Comparison of ENCODE assay signal across 23 cellular contexts in the genomic region with DNA sequence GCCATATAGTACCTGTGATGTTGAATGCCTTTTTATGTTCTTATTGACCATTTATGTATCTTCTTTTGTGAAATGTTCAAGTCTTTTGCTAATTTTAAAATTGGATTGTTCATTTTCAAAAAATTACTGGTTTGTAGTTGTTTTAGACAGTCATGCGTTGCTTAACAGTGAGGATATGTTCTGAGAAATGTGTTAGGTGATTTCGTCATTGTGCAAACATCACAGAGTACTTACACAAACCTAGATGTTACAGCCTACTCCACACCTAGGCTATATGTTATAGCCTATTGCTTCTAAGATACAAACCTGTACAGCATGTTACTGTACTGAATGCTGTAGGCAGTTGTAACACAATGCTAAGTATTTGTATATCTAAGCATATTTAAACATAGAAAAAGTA. TPM values are rescaled to one million over a fixed set of nuclear protein-coding genes. Genes with fewer than 3 reads are reported as not detected.
DNase-seq lines count a peak whose midpoint lies in the region; ATAC-seq, FAIRE-seq and TF ChIP-seq lines count a peak whose summit lies in the region.
"Had no signal": no experiment of that assay in that cellular context is flagged by ENCODE, and none has a peak within 500 bp of the region (broad histone marks: within the 10 kb centered on the region; RNA-seq: fewer than 3 reads in every experiment).

No MANE protein-coding gene starts in this region.

- no peak overlapping the region for H2AFZ ChIP-seq in HepG2 (ENCODE audit: low read length)

- no peaks in the 10 kb centered on the region for H3K9me3 ChIP-seq in CD4-positive, alpha-beta T cell (ENCODE audit: control insufficient read depth, low read length)
- H3K9me3 ChIP-seq in HepG2 (ENCODE audit: low read length) = peaks cover 5% of the 10 kb centered on the region; the same call in 1 of the 2 replicates

- FAIRE-seq in HepG2 (lab: Jason Lieb, UNC) = peak; percentile 58
- FAIRE-seq: astrocyte had no signal

- WGBS in HepG2 (ENCODE audit: low lambda C conversion rate) = 8% methylated on average over 2 of the region's 2 CpGs

- peak in 1 of 2 experiments; percentile 55; a peak in 1 of 4 replicates for TF ChIP-seq EP300 in HepG2 (IDR thresholded peaks at IDR 0.05; ENCODE audit: low read depth in 2 of 2, low read length in 2 of 2)
- TF ChIP-seq EP300 in HepG2 (CRISPR knock-in tag; IDR thresholded peaks at IDR 0.05; ENCODE audit: borderline replicate concordance) = no peak

- no TSS peak for BruUV-seq in HepG2 (replicated peaks; lab: Mats Ljungman, UMichigan)

- CTCF ChIA-PET in CD4-positive, alpha-beta T cell (lab: Charles Lee) = no interaction called here
- CTCF ChIA-PET in HepG2 (lab: Yijun Ruan, JAX; ENCODE audit: low intra/inter-chr PET ratio, low total read pairs) = no interaction called here

- no peaks in the 10 kb centered on the region for H4K20me1 ChIP-seq in HepG2 (ENCODE audit: insufficient read depth, low read length)

- peak overlapping the region; percentile 24 for H3K27ac Mint-ChIP-seq in CD4-positive, alpha-beta T cell
- H3K27ac Mint-ChIP-seq: naive B cell; stimulated activated effector memory CD8-positive, alpha-beta T cell treated with anti-CD3 and anti-CD28 coated beads, Interleukin-12 subunit alpha, Interleukin-12 subunit beta, amount 100 ng/mL, for 72 hours; T-helper 1 cell treated with Interleukin-12 subunit alpha and Interleukin-12 subunit beta and Interleukin-4 antibody, amounts not matched to agents 30 μg/mL and 1 μg/mL, for 36 hours had no signal

- no peak overlapping the region for H3K4me3 Mint-ChIP-seq in CD4-positive, alpha-beta T cell
- H3K4me3 Mint-ChIP-seq: activated naive CD4-positive, alpha-beta T cell treated with anti-CD3 and anti-CD28 coated beads, Interleukin-2, amount 10 ng/mL, durations not matched to agents 7 days and 5 days; naive B cell; stimulated activated effector memory CD8-positive, alpha-beta T cell treated with anti-CD3 and anti-CD28 coated beads, Interleukin-12 subunit alpha, Interleukin-12 subunit beta, amount 100 ng/mL, for 72 hours; T-helper 1 cell treated with Interleukin-12 subunit alpha and Interleukin-12 subunit beta and Interleukin-4 antibody, amounts not matched to agents 30 μg/mL and 1 μg/mL, for 36 hours had no signal

- no peaks in the 10 kb centered on the region for H3K27me3 ChIP-seq in CD4-positive, alpha-beta T cell (ENCODE audit: control insufficient read depth, insufficient read depth, low read length)
- no peaks in the 10 kb centered on the region for H3K27me3 ChIP-seq in HL-60 (ENCODE audit: insufficient read depth, poor library complexity, severe bottlenecking)
- no peaks in the 10 kb centered on the region for H3K27me3 ChIP-seq in HepG2 (ENCODE audit: control insufficient read depth in 1 of 2, insufficient read depth in 2 of 2, low read length in 2 of 2)

- no peak for TF ChIP-seq POLR2A in HepG2 (IDR thresholded peaks at IDR 0.05; ENCODE audit: insufficient read depth in 1 of 2, low read depth in 2 of 2, low read length in 2 of 2)

- no peak for DNase-seq in CD4-positive, alpha-beta T cell
- peak; percentile 25 to 33 for DNase-seq in HL-60 (ENCODE audit: low read depth in 1 of 2, low spot score in 1 of 2)
- peak; percentile 25 for DNase-seq in amniotic epithelial cell (ENCODE audit: low read depth)
- DNase-seq in HepG2 (ENCODE audit: low spot score) = peak; percentile 77
- no peak for DNase-seq in SHP77 treated with DMSO at 0.1 percent for 48 hours (lab: John Stamatoyannopoulos, UW)
- DNase-seq in coronary artery (ENCODE audit: low spot score) = no peak
- no peak for DNase-seq in activated T-cell treated with anti-CD3 and anti-CD28 coated beads, Interleukin-2, amount 50 U/mL, for 1 hour
- DNase-seq: activated CD4-positive, alpha-beta T cell treated with anti-CD3 and anti-CD28 coated beads for 48 hours; activated naive CD4-positive, alpha-beta T cell treated with anti-CD3 and anti-CD28 coated beads, Interleukin-2, amount 10 ng/mL, durations not matched to agents 7 days and 5 days; Calu3; EL; naive B cell; NCI-H1694 treated with DMSO at 0.1 percent for 48 hours; NCI-H2171 treated with DMSO at 0.1 percent for 48 hours; NCI-H69; small intestine; substantia nigra had no signal

- in situ Hi-C loops in HepG2 (cut with HindIII; ENCODE audit: extremely low pct_ligation_motif_present, low pct_unique_long_range_greater_than_20kb) = no loop called here

- no peak for TF ChIP-seq RAD21 in HepG2 (CRISPR knock-in tag; IDR thresholded peaks at IDR 0.05)

- no peak overlapping the region for H3K27ac ChIP-seq in CD4-positive, alpha-beta T cell (ENCODE audit: low read depth, low read length)
- peak overlapping the region; percentile 19; the same call in 1 of the 2 replicates for H3K27ac ChIP-seq in HL-60 (replicated peaks)
- H3K27ac ChIP-seq in HepG2 (ENCODE audit: extremely low read length, insufficient read depth, low read length) = peak overlapping the region; percentile 3
- no peak overlapping the region for H3K27ac ChIP-seq in coronary artery
- H3K27ac ChIP-seq: C4-2B, epithelial cell of prostate had no signal

- peaks cover 71% of the 10 kb centered on the region for H3K79me2 ChIP-seq in HepG2 (ENCODE audit: insufficient read depth, low read length)

- intact Hi-C loops in CD4-positive, alpha-beta T cell (cut with DNase I, micrococcal nuclease) = no loop called here
- intact Hi-C loops in HepG2 (cut with micrococcal nuclease; ENCODE audit: unreplicated experiment) = no loop called here

- TF ChIP-seq CTCF in CD4-positive, alpha-beta T cell (IDR thresholded peaks at IDR 0.05) = no peak
- TF ChIP-seq CTCF in HL-60 (IDR thresholded peaks at IDR 0.05; ENCODE audit: insufficient read depth, low read length) = no peak
- TF ChIP-seq CTCF in HepG2 (CRISPR knock-in tag; IDR thresholded peaks at IDR 0.05) = no peak
- TF ChIP-seq CTCF in coronary artery (IDR thresholded peaks at IDR 0.05) = no peak

- no peaks in the 10 kb centered on the region for H3K27me3 Mint-ChIP-seq in CD4-positive, alpha-beta T cell
- H3K27me3 Mint-ChIP-seq: activated naive CD4-positive, alpha-beta T cell treated with anti-CD3 and anti-CD28 coated beads, Interleukin-2, amount 10 ng/mL, durations not matched to agents 7 days and 5 days; naive B cell had no signal

- peaks cover 95% of the 10 kb centered on the region for H3K36me3 Mint-ChIP-seq in CD4-positive, alpha-beta T cell (ENCODE audit: low read depth)

- no peak for ATAC-seq in CD4-positive, alpha-beta T cell (ENCODE audit: poor library complexity)
- peak; percentile 92 for ATAC-seq in HepG2
- ATAC-seq: stimulated activated effector memory CD8-positive, alpha-beta T cell treated with anti-CD3 and anti-CD28 coated beads, Interleukin-12 subunit alpha, Interleukin-12 subunit beta, amount 100 ng/mL, for 72 hours had no signal

- peaks cover 44% of the 10 kb centered on the region for H3K4me1 ChIP-seq in HepG2 (ENCODE audit: insufficient read depth, low read length)

- H3K4me3 ChIP-seq in HL-60 (replicated peaks; ENCODE audit: insufficient read depth, low read length) (no peak overlapping the region), HepG2 (replicated peaks in 1 of 3; ENCODE audit: insufficient read depth in 1 of 3, low read depth in 2 of 3, low read length in 3 of 3) (no peak overlapping the region), coronary artery (no peak overlapping the region)

- H3K4me2 ChIP-seq in HepG2 (ENCODE audit: low read depth, low read length) = no peak overlapping the region

- H3K36me3 ChIP-seq in HepG2 (replicated peaks in 1 of 2; ENCODE audit: control insufficient read depth in 1 of 2, insufficient read depth in 2 of 2, low read length in 2 of 2) = 0 out of 5 replicates have a peak, but pooled peaks cover 0 to 3% of the 10 kb centered on the region in 2 experiments

- POLR2A ChIA-PET in CD4-positive, alpha-beta T cell (lab: Charles Lee) = no interaction called here
- POLR2A ChIA-PET in HepG2 (lab: Yijun Ruan, JAX) = no interaction called here

- peaks cover 14% of the 10 kb centered on the region for H3K9me3 Mint-ChIP-seq in CD4-positive, alpha-beta T cell

- no peak overlapping the region for H3K9ac ChIP-seq in HepG2 (ENCODE audit: insufficient read depth, low read depth, low read length)

- peaks cover 90% of the 10 kb centered on the region for H3K4me1 Mint-ChIP-seq in CD4-positive, alpha-beta T cell (ENCODE audit: low read depth)

TF ChIP-seq in HepG2, 621 proteins besides CTCF, POLR2A, EP300 and RAD21 (continues in another document):
- no peak for TF ChIP-seq MBNL3 (CRISPR knock-in tag; conservative IDR thresholded peaks at IDR 0.05)
- TF ChIP-seq ZNF572 (CRISPR knock-in tag; IDR thresholded peaks at IDR 0.05) = no peak
- peak; percentile 97 for TF ChIP-seq CEBPB (IDR thresholded peaks at IDR 0.05; ENCODE audit: borderline replicate concordance, low read depth, low read length)
- no peak for TF ChIP-seq ZNF564 (CRISPR knock-in tag; IDR thresholded peaks at IDR 0.05)
- no peak for TF ChIP-seq FOXO1 (CRISPR knock-in tag; IDR thresholded peaks at IDR 0.05)
- peak; percentile 74 for TF ChIP-seq ATF7 (IDR thresholded peaks at IDR 0.05)
- no peak for TF ChIP-seq ATF7 (CRISPR knock-in tag; IDR thresholded peaks at IDR 0.05)
- TF ChIP-seq HCFC1 (IDR thresholded peaks at IDR 0.05; ENCODE audit: low read depth, low read length) = no peak
- TF ChIP-seq ZNF33B (CRISPR knock-in tag; IDR thresholded peaks at IDR 0.05) = no peak

RNA-seq across cellular contexts. Expression of a gene that starts 32.5 kb away (rescaled TPM):
- 100 to 1,000 TPM; 103 to 106 TPM for total RNA-seq in CD4-positive, alpha-beta T cell
- total RNA-seq in HepG2 (2016; rRNA removed; fragmentation: Illumina TruSeq; extraction: Trizol) = 19.6 and 26.5 TPM in 2 replicates
- total RNA-seq in HepG2 (2016; cell fraction: cytosol; rRNA removed; fragmentation: Illumina TruSeq; extraction: Trizol; ENCODE audit: low read depth) = 9.1 and 9.7 TPM in 2 replicates
- total RNA-seq in HepG2 (2016; cell fraction: insoluble cytoplasmic fraction; rRNA removed; fragmentation: Illumina TruSeq; extraction: Trizol) = 18.7 and 26.8 TPM in 2 replicates
- 10.7 and 12.0 TPM in 2 replicates for total RNA-seq in HepG2 (2016; cell fraction: membrane; rRNA removed; fragmentation: Illumina TruSeq; extraction: Trizol)
- 59.3 and 61.3 TPM in 2 replicates for total RNA-seq in HepG2 (2016; cell fraction: nucleus; rRNA removed; fragmentation: Illumina TruSeq; extraction: Trizol)
- 12.8 and 14.1 TPM in 2 replicates for polyA plus RNA-seq in HepG2 (2011; rRNA removed)
- polyA plus RNA-seq in HepG2 (2011; cell fraction: cytosol; rRNA removed) = 5.2 and 7.0 TPM in 2 replicates
- polyA plus RNA-seq in HepG2 (2011; cell fraction: nucleus; rRNA removed) = 12.5 and 13.7 TPM in 2 replicates
- polyA plus RNA-seq in HepG2 (2012) = 13.9 and 22.3 TPM in 2 replicates
- 0.80 and 0.88 TPM in 2 replicates for polyA plus RNA-seq in HepG2 (2016; cell fraction: cytosol; fragmentation: Illumina TruSeq; extraction: Trizol; ENCODE audit: low read depth)
- polyA plus RNA-seq in HepG2 (2016; cell fraction: insoluble cytoplasmic fraction; fragmentation: Illumina TruSeq; extraction: Trizol; ENCODE audit: low read depth) = 12.6 and 13.1 TPM in 2 replicates
- polyA plus RNA-seq in HepG2 (2016; cell fraction: membrane; fragmentation: Illumina TruSeq; extraction: Trizol; ENCODE audit: low read depth) = 2.2 and 2.7 TPM in 2 replicates
- 26.0 and 26.6 TPM in 2 replicates for polyA plus RNA-seq in HepG2 (2016; cell fraction: nucleus; fragmentation: Illumina TruSeq; extraction: Trizol; ENCODE audit: insufficient read depth, low read depth)
- 27.0 and 31.4 TPM in 2 replicates for polyA minus RNA-seq in HepG2 (2011; rRNA and poly(A)+ RNA removed; ENCODE audit: low replicate concordance)
- polyA minus RNA-seq in HepG2 (2011; cell fraction: cytosol; rRNA and poly(A)+ RNA removed) = 29.8 and 43.1 TPM in 2 replicates
- polyA minus RNA-seq in HepG2 (2011; cell fraction: nucleus; rRNA and poly(A)+ RNA removed) = 106 and 119 TPM in 2 replicates
- total RNA-seq: RPMI7951 had no signal

Comparison
In these comparisons a context has a peak if more than half of its experiments do, and no peak if none do; other contexts are left out.
1. DNase-seq: peak in HL-60 (2 of 2), amniotic epithelial cell (single experiment) and HepG2 (single experiment); none in CD4-positive, alpha-beta T cell (0 of 10), SHP77 treated with DMSO at 0.1 percent for 48 hours (single experiment), coronary artery (single experiment) and activated T-cell treated with anti-CD3 and anti-CD28 coated beads, Interleukin-2, amount 50 U/mL, for 1 hour (single experiment).
2. H3K27ac ChIP-seq: peak in HL-60 (single experiment) and HepG2 (single experiment); none in CD4-positive, alpha-beta T cell (single experiment) and coronary artery (0 of 2).